8 cellular contexts compared by ENCODE assay signal in the genomic region with DNA sequence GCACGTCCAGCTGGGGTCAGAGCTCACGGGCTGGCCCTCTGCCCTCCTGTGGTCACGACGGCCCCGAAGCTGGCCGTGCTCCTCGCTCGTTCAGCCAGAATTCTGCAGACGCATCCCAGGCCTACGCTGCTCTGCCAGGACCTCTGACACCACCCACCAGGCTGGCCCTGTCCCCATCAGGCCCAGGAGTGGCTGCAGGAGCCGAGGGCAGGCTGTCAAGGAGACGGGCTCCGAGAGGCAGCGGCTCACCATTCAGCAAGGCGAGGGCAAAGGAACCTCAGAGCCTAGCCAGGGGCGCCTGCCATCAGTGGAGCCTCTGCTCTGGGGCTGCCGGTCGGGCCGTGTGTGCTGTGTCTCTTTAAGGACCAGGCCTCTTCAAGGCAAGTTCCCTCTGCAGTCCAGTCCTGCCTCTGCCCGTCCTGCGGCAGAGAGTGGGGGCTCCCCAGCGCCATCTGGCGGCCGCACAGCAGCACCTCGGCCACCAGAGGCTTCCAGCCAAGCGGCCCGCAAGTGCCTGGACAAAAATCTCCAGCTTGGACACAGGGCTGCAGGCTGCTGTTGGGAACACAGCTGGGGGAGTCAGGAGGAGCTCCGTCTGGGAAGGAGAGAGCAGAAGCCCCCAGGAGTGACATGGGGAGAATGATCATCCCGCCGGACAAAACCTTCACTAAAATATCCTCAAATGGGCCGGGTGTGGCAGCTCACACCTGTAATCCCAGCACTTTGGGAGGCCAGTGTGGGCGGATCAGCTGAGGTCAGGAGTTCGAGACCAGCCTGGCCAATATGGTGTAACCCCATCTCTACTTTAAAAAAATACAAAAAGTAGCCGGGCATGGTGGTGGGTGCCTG. TPM values are rescaled to one million over a fixed set of nuclear protein-coding genes. Genes with fewer than 3 reads are reported as not detected.
DNase-seq lines count a peak whose midpoint lies in the region; ATAC-seq and TF ChIP-seq lines count a peak whose summit lies in the region.

No MANE protein-coding gene starts in this region.

- peak overlapping the region in 1 of 2 donors; percentile 44 for H3K27ac Mint-ChIP-seq in activated naive CD4-positive, alpha-beta T cell treated with anti-CD3 and anti-CD28 coated beads, Interleukin-2, amount 50 U/mL, for 72 hours

- H3K9me3 Mint-ChIP-seq in activated naive CD4-positive, alpha-beta T cell treated with anti-CD3 and anti-CD28 coated beads, Interleukin-2, amount 50 U/mL, for 72 hours, result no peaks in the 10 kb centered on the region

- WGBS in ovary, 3 donors, result 16 to 18% (median 17%) methylated on average over 33 to 34 of the region's 34 CpGs

- H3K4me3 ChIP-seq in ovary, result no peak overlapping the region
- H3K4me3 ChIP-seq in thoracic aorta, result peak overlapping the region; percentile 51

- H3K36me3 ChIP-seq in ovary (no peaks in the 10 kb centered on the region), thoracic aorta (no peaks in the 10 kb centered on the region)

- H3K4me1 ChIP-seq in ovary (ENCODE audit: insufficient read depth), result peaks cover 5% of the 10 kb centered on the region
- H3K4me1 ChIP-seq in thoracic aorta (ENCODE audit: control insufficient read depth in 1 of 2, low read depth in 2 of 2), result peaks cover 21 to 40% of the 10 kb centered on the region in 2 donors

- peak; percentile 85 for DNase-seq in DMS 273 (lab: John Stamatoyannopoulos, UW; ENCODE audit: unreplicated experiment)
- DNase-seq in HuH-7.5 (ENCODE audit: low spot score), result peak; percentile 86
- peak; percentile 80 to 83 for DNase-seq in activated naive CD4-positive, alpha-beta T cell treated with anti-CD3 and anti-CD28 coated beads, Interleukin-2, amount 50 U/mL, for 72 hours (ENCODE audit: low spot score in 2 of 2)
- peak; percentile 88 for DNase-seq in glomerular visceral epithelial cell (ENCODE audit: extremely low spot score)
- DNase-seq in ovary, result peak; percentile 83 to 91 (median 88)
- DNase-seq in thoracic aorta (ENCODE audit: low spot score), result no peak

- TF ChIP-seq CTCF in ovary (IDR thresholded peaks at IDR 0.05) (peak; percentile 94 to 99 (median 99)), thoracic aorta (IDR thresholded peaks at IDR 0.05) (peak; percentile 98)

- peak overlapping the region; percentile 16 to 26 for H3K27ac ChIP-seq in ovary
- peak overlapping the region; percentile 60 to 80 for H3K27ac ChIP-seq in thoracic aorta

- ATAC-seq in SK-N-SH treated with all-trans-retinoic acid at 6 μM for 48 hours (peak; percentile 99), thoracic aorta (ENCODE audit: insufficient number of reproducible peaks, low FRiP score, low read depth) (peak; percentile 66), HG02798 (IDR thresholded peaks at IDR 0.05; ENCODE audit: poor library complexity, unreplicated experiment) (no peak)
- ATAC-seq in activated naive CD4-positive, alpha-beta T cell treated with anti-CD3 and anti-CD28 coated beads, Interleukin-2, amount 50 U/mL, for 72 hours, result peak; percentile 91 to 93

- H3K9me3 ChIP-seq in ovary, result no peaks in the 10 kb centered on the region
- no peaks in the 10 kb centered on the region for H3K9me3 ChIP-seq in thoracic aorta

- intact Hi-C loops in ovary (cut with DNase I), result loop anchor here (2.0 to 5.0 kb wide), 2 partner anchors 64 to 65 kb away; no protein-coding TSS in a partner anchor

- H3K36me3 Mint-ChIP-seq in activated naive CD4-positive, alpha-beta T cell treated with anti-CD3 and anti-CD28 coated beads, Interleukin-2, amount 50 U/mL, for 72 hours, result no peaks in the 10 kb centered on the region

- no peak for TF ChIP-seq POLR2A in ovary (IDR thresholded peaks at IDR 0.05)

- H3K27me3 ChIP-seq in ovary (no peaks in the 10 kb centered on the region), thoracic aorta (replicated peaks; ENCODE audit: insufficient read depth) (no peaks in the 10 kb centered on the region)

- TF ChIP-seq EP300 in ovary (IDR thresholded peaks at IDR 0.05), result no peak

TF ChIP-seq in SK-N-SH treated with all-trans-retinoic acid at 6 μM for 48 hours, 23 proteins besides CTCF, POLR2A, EP300 and RAD21:
- no peak for TF ChIP-seq TSHZ2 (CRISPR knock-in tag; IDR thresholded peaks at IDR 0.05)
- no peak for TF ChIP-seq ZNF8 (CRISPR knock-in tag; IDR thresholded peaks at IDR 0.05)
- TF ChIP-seq TCF4 (CRISPR knock-in tag; IDR thresholded peaks at IDR 0.05; ENCODE audit: borderline replicate concordance), result no peak
- TF ChIP-seq ZC3H10 (CRISPR knock-in tag; IDR thresholded peaks at IDR 0.05), result no peak
- no peak for TF ChIP-seq RARB (CRISPR knock-in tag; IDR thresholded peaks at IDR 0.05)
- TF ChIP-seq ZFP3 (CRISPR knock-in tag; IDR thresholded peaks at IDR 0.05), result no peak
- no peak for TF ChIP-seq ISL1 (CRISPR knock-in tag; IDR thresholded peaks at IDR 0.05)
- TF ChIP-seq ZNF565 (CRISPR knock-in tag; conservative IDR thresholded peaks at IDR 0.05; ENCODE audit: low read depth), result no peak
- TF ChIP-seq ZNF70 (CRISPR knock-in tag; IDR thresholded peaks at IDR 0.05), result no peak
- TF ChIP-seq ZFP30 (CRISPR knock-in tag; IDR thresholded peaks at IDR 0.05), result no peak
- TF ChIP-seq CSDC2 (CRISPR knock-in tag; IDR thresholded peaks at IDR 0.05), result no peak

RNA-seq across cellular contexts. Expression of gene ABR, which starts 7.4 kb away (rescaled TPM):
- 10 to 100 TPM; 36.0 to 45.8 TPM for total RNA-seq in activated naive CD4-positive, alpha-beta T cell treated with anti-CD3 and anti-CD28 coated beads, Interleukin-2, amount 50 U/mL, for 72 hours
- 10 to 100 TPM; 25.0 to 94.6 (median 60.2) TPM for total RNA-seq in ovary
- polyA plus RNA-seq in ovary, result 10 to 100 TPM; 33.3 to 66.7 TPM
- total RNA-seq in thoracic aorta, result 100 to 1,000 TPM; 159 to 200 TPM
